Comparison of ENCODE assay signal across 13 cellular contexts in the genomic region with DNA sequence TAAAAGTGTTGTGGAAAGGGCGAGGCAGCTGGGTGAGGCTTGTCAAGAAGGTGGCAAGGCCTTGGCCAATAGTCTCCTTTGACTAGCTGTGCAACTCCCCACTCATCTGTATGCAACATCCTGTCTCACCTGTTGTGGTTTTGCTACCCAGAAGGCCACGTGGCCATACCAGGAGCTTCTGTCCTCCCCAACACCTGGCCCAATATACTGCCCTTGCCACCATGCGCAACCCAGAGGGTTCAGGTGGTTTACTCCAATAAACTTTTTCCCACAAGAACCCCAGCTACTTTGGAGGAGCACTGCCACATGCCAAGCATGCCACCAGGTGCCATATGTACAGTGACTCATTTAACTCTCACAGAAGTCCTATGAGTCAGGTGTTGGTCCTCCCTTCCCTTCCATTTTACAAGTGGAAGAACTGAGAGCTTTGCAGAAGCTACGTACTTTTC. TPM values are rescaled to one million over a fixed set of nuclear protein-coding genes. Genes with fewer than 3 reads are reported as not detected.
DNase-seq lines count a peak whose midpoint lies in the region; ATAC-seq and TF ChIP-seq lines count a peak whose summit lies in the region.
"Had no signal": no experiment of that assay in that cellular context is flagged by ENCODE, and none has a peak within 500 bp of the region (broad histone marks: within the 10 kb centered on the region; RNA-seq: fewer than 3 reads in every experiment).

No MANE protein-coding gene starts in this region.

- no peaks in the 10 kb centered on the region for H3K4me1 ChIP-seq in mucosa of descending colon (ENCODE audit: low read depth)
- H3K4me1 ChIP-seq: tibial nerve had no signal

- H3K9me3 ChIP-seq in mucosa of descending colon: no peaks in the 10 kb centered on the region
- H3K9me3 ChIP-seq: tibial nerve had no signal

- H3K4me3 ChIP-seq in mucosa of descending colon: no peak overlapping the region
- H3K4me3 ChIP-seq: tibial nerve had no signal

- intact Hi-C loops in mucosa of descending colon (cut with DNase I, micrococcal nuclease): no loop called here

- H3K4me1 Mint-ChIP-seq in activated CD4-positive, alpha-beta T cell treated with anti-CD3 and anti-CD28 coated beads, Interleukin-2, amount 10 ng/mL, durations not matched to agents 7 days and 5 days: peaks cover 24% of the 10 kb centered on the region

- ATAC-seq in mucosa of descending colon (peak; percentile 73), GM18858 (IDR thresholded peaks at IDR 0.05; ENCODE audit: unreplicated experiment) (no peak), GM19467 (IDR thresholded peaks at IDR 0.05; ENCODE audit: unreplicated experiment) (no peak)
- ATAC-seq: Panc1 had no signal

- TF ChIP-seq CTCF in mucosa of descending colon (IDR thresholded peaks at IDR 0.05): no peak

- CTCF ChIA-PET in activated CD4-positive, alpha-beta T cell treated with anti-CD3 and anti-CD28 coated beads, Interleukin-2, amount 10 ng/mL, durations not matched to agents 7 days and 5 days (lab: Charles Lee): interaction anchor here (1.0 to 1.9 kb wide), 3 partner anchors 10 to 33 kb away, joined by 3 to 11 read pairs (median 3); a partner anchor contains a TSS

- no peak overlapping the region for H3K4me3 Mint-ChIP-seq in activated CD4-positive, alpha-beta T cell treated with anti-CD3 and anti-CD28 coated beads, Interleukin-2, amount 10 ng/mL, durations not matched to agents 7 days and 5 days

- H3K27ac Mint-ChIP-seq in activated CD4-positive, alpha-beta T cell treated with anti-CD3 and anti-CD28 coated beads, Interleukin-2, amount 10 ng/mL, durations not matched to agents 7 days and 5 days: peak overlapping the region; percentile 14

- no peaks in the 10 kb centered on the region for H3K27me3 Mint-ChIP-seq in activated CD4-positive, alpha-beta T cell treated with anti-CD3 and anti-CD28 coated beads, Interleukin-2, amount 10 ng/mL, durations not matched to agents 7 days and 5 days

- H3K36me3 Mint-ChIP-seq in activated CD4-positive, alpha-beta T cell treated with anti-CD3 and anti-CD28 coated beads, Interleukin-2, amount 10 ng/mL, durations not matched to agents 7 days and 5 days (ENCODE audit: low read depth): peaks cover 56% of the 10 kb centered on the region

- POLR2A ChIA-PET in activated CD4-positive, alpha-beta T cell treated with anti-CD3 and anti-CD28 coated beads, Interleukin-2, amount 10 ng/mL, durations not matched to agents 7 days and 5 days (lab: Charles Lee): no interaction called here

- H3K9me3 Mint-ChIP-seq in activated CD4-positive, alpha-beta T cell treated with anti-CD3 and anti-CD28 coated beads, Interleukin-2, amount 10 ng/mL, durations not matched to agents 7 days and 5 days: no peaks in the 10 kb centered on the region

- no peaks in the 10 kb centered on the region for H3K36me3 ChIP-seq in mucosa of descending colon (ENCODE audit: low read depth)

- no peak for DNase-seq in activated CD4-positive, alpha-beta T cell treated with anti-CD3 and anti-CD28 coated beads, Interleukin-2, amount 10 ng/mL, durations not matched to agents 7 days and 5 days
- no peak for DNase-seq in activated CD4-positive, alpha-beta T cell treated with anti-CD3 and anti-CD28 coated beads, Interleukin-2, amount 50 U/mL, for 4 hours
- DNase-seq in HPDE6-E6E7 (ENCODE audit: extremely low spot score): peak; percentile 33
- DNase-seq in activated T-cell treated with anti-CD3 and anti-CD28 coated beads, Interleukin-2, amount 50 U/mL, for 48 hours: peak; percentile 42 to 47
- DNase-seq in mucosa of descending colon: no peak
- no peak for DNase-seq in mucosa of gallbladder (ENCODE audit: low spot score)
- DNase-seq: DMS 273 treated with DMSO at 0.1 percent for 48 hours, NCI-H1417 treated with DMSO at 0.1 percent for 48 hours, occipital lobe had no signal

RNA-seq across cellular contexts. Expression of a gene that starts 10.2 kb away (rescaled TPM):
- total RNA-seq in activated CD4-positive, alpha-beta T cell treated with anti-CD3 and anti-CD28 coated beads, Interleukin-2, amount 10 ng/mL, durations not matched to agents 7 days and 5 days: 100 to 1,000 TPM; 125 to 127 TPM
- total RNA-seq in mucosa of descending colon (100 to 1,000 TPM in 1 of 3 donors, 10 to 100 TPM in 2; 67.5 to 103 (median 93.4) TPM), mucosa of gallbladder (46.2 TPM)

RNA-seq across cellular contexts. Expression of a gene that starts 10.3 kb away (rescaled TPM):
- 10 to 100 TPM; 12.8 to 15.2 TPM for total RNA-seq in activated CD4-positive, alpha-beta T cell treated with anti-CD3 and anti-CD28 coated beads, Interleukin-2, amount 10 ng/mL, durations not matched to agents 7 days and 5 days
- 10 to 100 TPM in 1 of 3 donors, 1 to 10 TPM in 2; 4.6 to 10.2 (median 7.0) TPM for total RNA-seq in mucosa of descending colon
- total RNA-seq in mucosa of gallbladder: 2.7 TPM

RNA-seq across cellular contexts. Expression of a gene that starts 20.3 kb away (rescaled TPM):
- total RNA-seq in activated CD4-positive, alpha-beta T cell treated with anti-CD3 and anti-CD28 coated beads, Interleukin-2, amount 10 ng/mL, durations not matched to agents 7 days and 5 days: 100 to 1,000 TPM; 111 to 116 TPM
- total RNA-seq in mucosa of descending colon (10 to 100 TPM; 80.4 to 93.4 (median 90.7) TPM), mucosa of gallbladder (65.9 TPM)

RNA-seq across cellular contexts. Expression of a gene that starts 38.0 kb away (rescaled TPM):
- 10 to 100 TPM; 35.2 to 36.0 TPM for total RNA-seq in activated CD4-positive, alpha-beta T cell treated with anti-CD3 and anti-CD28 coated beads, Interleukin-2, amount 10 ng/mL, durations not matched to agents 7 days and 5 days
- 10 to 100 TPM; 19.8 to 28.0 (median 21.2) TPM for total RNA-seq in mucosa of descending colon
- 26.8 TPM for total RNA-seq in mucosa of gallbladder

Comparison
In these comparisons a context has a peak if more than half of its experiments do, and no peak if none do; other contexts are left out.
1. DNase-seq: peak in HPDE6-E6E7 (single experiment) and activated T-cell treated with anti-CD3 and anti-CD28 coated beads, Interleukin-2, amount 50 U/mL, for 48 hours (2 of 2); none in activated CD4-positive, alpha-beta T cell treated with anti-CD3 and anti-CD28 coated beads, Interleukin-2, amount 10 ng/mL, durations not matched to agents 7 days and 5 days (single experiment), activated CD4-positive, alpha-beta T cell treated with anti-CD3 and anti-CD28 coated beads, Interleukin-2, amount 50 U/mL, for 4 hours (0 of 2), mucosa of descending colon (0 of 3) and mucosa of gallbladder (single experiment).